In genomic region chr12:46453428-46453827, GRCh38 we compare ENCODE assay signal across 17 cellular contexts.
"Had no signal": no experiment of that assay in that cellular context is flagged by ENCODE, and none has a peak within 500 bp of the region (broad histone marks: within the 10 kb centered on the region; RNA-seq: fewer than 3 reads in every experiment).

No MANE protein-coding gene starts in this region.

- H3K9me3 Mint-ChIP-seq: activated CD4-positive, alpha-beta memory T cell treated with anti-CD3 and anti-CD28 coated beads for 36 hours; brain had no signal

- H3K9ac ChIP-seq: parathyroid adenoma had no signal

- H3K27ac ChIP-seq: lower lobe of right lung, parathyroid adenoma, tibial nerve had no signal

- H3K9me3 ChIP-seq: lower lobe of right lung, right atrium auricular region, tibial nerve had no signal

- H3K27me3 Mint-ChIP-seq: activated CD4-positive, alpha-beta memory T cell treated with anti-CD3 and anti-CD28 coated beads for 36 hours; brain; dendritic cell treated with granulocyte-macrophage colony-stimulating factor and Interleukin-4, amounts not matched to agents 40 ng/mL and 50 ng/mL, for 4 days; stimulated activated memory B cell treated with anti-CD40 and anti-IgM and Interleukin-4, amounts not matched to agents 10 μg/mL and 1 μg/mL and 100 μg/mL, for 72 hours had no signal

- H3K36me3 ChIP-seq: lower lobe of right lung, right atrium auricular region, tibial nerve had no signal

- H3K27ac Mint-ChIP-seq: activated CD4-positive, alpha-beta memory T cell treated with anti-CD3 and anti-CD28 coated beads for 36 hours; brain; dendritic cell treated with granulocyte-macrophage colony-stimulating factor and Interleukin-4, amounts not matched to agents 40 ng/mL and 50 ng/mL, for 4 days; stimulated activated memory B cell treated with anti-CD40 and anti-IgM and Interleukin-4, amounts not matched to agents 10 μg/mL and 1 μg/mL and 100 μg/mL, for 72 hours had no signal

- H3K4me3 ChIP-seq: lower lobe of right lung, right atrium auricular region, tibial nerve had no signal

- DNase-seq: activated CD4-positive, alpha-beta memory T cell treated with anti-CD3 and anti-CD28 coated beads for 36 hours; activated CD4-positive, CD25-positive, alpha-beta regulatory T cell treated with anti-CD3 and anti-CD28 coated beads, Interleukin-2, amount 50 U/mL, for 72 hours; activated CD8-positive, alpha-beta memory T cell treated with anti-CD3 and anti-CD28 coated beads, Interleukin-2, amount 50 U/mL, for 4 hours; activated naive CD4-positive, alpha-beta T cell treated with Interleukin-2 at 50 U/mL for 16 hours; cerebellar nuclear complex; glutamatergic neuron; lower lobe of right lung; midbrain; naive thymus-derived CD4-positive, alpha-beta T cell; SW 1271; T-helper 9 cell had no signal

- H3K27me3 ChIP-seq: right atrium auricular region, tibial nerve had no signal

- ATAC-seq: lower lobe of right lung; naive thymus-derived CD4-positive, alpha-beta T cell; stimulated activated memory B cell treated with anti-CD40 and anti-IgM and Interleukin-4, amounts not matched to agents 10 μg/mL and 1 μg/mL and 100 μg/mL, for 72 hours had no signal

- H3K36me3 Mint-ChIP-seq: activated CD4-positive, alpha-beta memory T cell treated with anti-CD3 and anti-CD28 coated beads for 36 hours; brain had no signal

- H3K4me3 Mint-ChIP-seq: activated CD4-positive, alpha-beta memory T cell treated with anti-CD3 and anti-CD28 coated beads for 36 hours; brain; dendritic cell treated with granulocyte-macrophage colony-stimulating factor and Interleukin-4, amounts not matched to agents 40 ng/mL and 50 ng/mL, for 4 days; naive thymus-derived CD4-positive, alpha-beta T cell; stimulated activated memory B cell treated with anti-CD40 and anti-IgM and Interleukin-4, amounts not matched to agents 10 μg/mL and 1 μg/mL and 100 μg/mL, for 72 hours had no signal

- H2AFZ ChIP-seq: parathyroid adenoma had no signal
